ENCODE assay signal across 33 cellular contexts in genomic region chr3:32193101-32193500, GRCh38. TPM values are rescaled to one million over a fixed set of nuclear protein-coding genes. Genes with fewer than 3 reads are reported as not detected.
DNase-seq lines count a peak whose midpoint lies in the region; ATAC-seq and TF ChIP-seq lines count a peak whose summit lies in the region.
"Had no signal": no experiment of that assay in that cellular context is flagged by ENCODE, and none has a peak within 500 bp of the region (broad histone marks: within the 10 kb centered on the region; RNA-seq: fewer than 3 reads in every experiment).

No MANE protein-coding gene starts in this region.

- peak overlapping the region; percentile 49 for H3K27ac Mint-ChIP-seq in central memory CD8-positive, alpha-beta T cell (ENCODE audit: low read depth)
- peak overlapping the region; percentile 12 for H3K27ac Mint-ChIP-seq in dendritic cell treated with granulocyte-macrophage colony-stimulating factor and Interleukin-4, amounts not matched to agents 40 ng/mL and 50 ng/mL, for 4 days
- H3K27ac Mint-ChIP-seq: B cell; CD14-positive monocyte; CD4-positive, alpha-beta memory T cell; CD4-positive, alpha-beta T cell; CD4-positive, CD25-positive, alpha-beta regulatory T cell; CD8-positive, alpha-beta T cell had no signal

- H3K36me3 ChIP-seq in thyroid gland (no peaks in the 10 kb centered on the region), right lobe of liver (no peaks in the 10 kb centered on the region)
- H3K36me3 ChIP-seq: BE2C; BLaER1; BLaER1 treated with 17β-estradiol and CSF1 and Interleukin-3, amounts not matched to agents 10 nM and 100 nM had no signal

- no peak for ATAC-seq in central memory CD8-positive, alpha-beta T cell (replicated peaks; ENCODE audit: extremely low read depth, poor library complexity, severe bottlenecking)
- ATAC-seq in right lobe of liver (no peak), HG02610 (IDR thresholded peaks at IDR 0.05; ENCODE audit: unreplicated experiment) (no peak)
- ATAC-seq: A549; CD8-positive, alpha-beta T cell had no signal

- no peaks in the 10 kb centered on the region for H3K9me3 Mint-ChIP-seq in central memory CD8-positive, alpha-beta T cell
- no peaks in the 10 kb centered on the region for H3K9me3 Mint-ChIP-seq in dendritic cell treated with granulocyte-macrophage colony-stimulating factor and Interleukin-4, amounts not matched to agents 40 ng/mL and 50 ng/mL, for 4 days
- H3K9me3 Mint-ChIP-seq: CD14-positive monocyte; CD4-positive, alpha-beta memory T cell; CD4-positive, alpha-beta T cell; CD8-positive, alpha-beta memory T cell; CD8-positive, alpha-beta T cell had no signal

- no peak for DNase-seq in central memory CD8-positive, alpha-beta T cell (ENCODE audit: low spot score in 2 of 2)
- DNase-seq in thyroid gland, result peak; percentile 52 to 67
- DNase-seq in right lobe of liver, result no peak
- no peak for DNase-seq in stimulated activated CD4-positive, alpha-beta T cell treated with anti-CD3 and anti-CD28 coated beads, Interleukin-4, amount 100 ng/mL, for 24 hours
- DNase-seq: 8988T; ACHN; AML-193; BE2C; C1 segment of cervical spinal cord; Caco-2; Calu3; CD4-positive, alpha-beta memory T cell; CD4-positive, alpha-beta T cell; CD4-positive, CD25-positive, alpha-beta regulatory T cell; CD8-positive, alpha-beta memory T cell; CD8-positive, alpha-beta T cell; COR-L47; DMS 273 treated with DMSO at 0.1 percent for 48 hours; DMS153; DMS53; DMS79; DMS79 treated with DMSO at 0.1 percent for 48 hours; DND-41; EL had no signal

- H3K36me3 Mint-ChIP-seq in central memory CD8-positive, alpha-beta T cell (ENCODE audit: insufficient read depth), result no peaks in the 10 kb centered on the region
- H3K36me3 Mint-ChIP-seq in dendritic cell treated with granulocyte-macrophage colony-stimulating factor and Interleukin-4, amounts not matched to agents 40 ng/mL and 50 ng/mL, for 4 days (ENCODE audit: low read depth), result no peaks in the 10 kb centered on the region
- H3K36me3 Mint-ChIP-seq: CD14-positive monocyte; CD4-positive, alpha-beta memory T cell; CD4-positive, CD25-positive, alpha-beta regulatory T cell; CD8-positive, alpha-beta memory T cell; CD8-positive, alpha-beta T cell had no signal

- peaks cover 81% of the 10 kb centered on the region for H3K27me3 Mint-ChIP-seq in central memory CD8-positive, alpha-beta T cell
- peaks cover 5% of the 10 kb centered on the region for H3K27me3 Mint-ChIP-seq in dendritic cell treated with granulocyte-macrophage colony-stimulating factor and Interleukin-4, amounts not matched to agents 40 ng/mL and 50 ng/mL, for 4 days

- no peaks in the 10 kb centered on the region for H3K4me1 ChIP-seq in thyroid gland
- no peaks in the 10 kb centered on the region for H3K4me1 ChIP-seq in right lobe of liver
- H3K4me1 ChIP-seq: A549, BE2C, BLaER1, Caco-2 had no signal

- H3K4me3 ChIP-seq in thyroid gland (replicated peaks in 1 of 3) (no peak overlapping the region), right lobe of liver (no peak overlapping the region)
- H3K4me3 ChIP-seq: A549; BLaER1; BLaER1 treated with 17β-estradiol and CSF1 and Interleukin-3, amounts not matched to agents 10 nM and 100 nM had no signal

- no peaks in the 10 kb centered on the region for H3K27me3 ChIP-seq in thyroid gland
- no peaks in the 10 kb centered on the region for H3K27me3 ChIP-seq in right lobe of liver
- H3K27me3 ChIP-seq: BE2C; BLaER1; BLaER1 treated with 17β-estradiol and CSF1 and Interleukin-3, amounts not matched to agents 10 nM and 100 nM had no signal

- H3K9me3 ChIP-seq in thyroid gland (no peaks in the 10 kb centered on the region), right lobe of liver (no peaks in the 10 kb centered on the region)
- H3K9me3 ChIP-seq: A549; BE2C; BLaER1; BLaER1 treated with 17β-estradiol and CSF1 and Interleukin-3, amounts not matched to agents 10 nM and 100 nM; Caco-2 had no signal

- TF ChIP-seq CTCF in thyroid gland (IDR thresholded peaks at IDR 0.05) (no peak), right lobe of liver (IDR thresholded peaks at IDR 0.05) (no peak)

- no peak for TF ChIP-seq POLR2A in thyroid gland (IDR thresholded peaks at IDR 0.05)
- TF ChIP-seq POLR2A in right lobe of liver (IDR thresholded peaks at IDR 0.05), result no peak

- H3K4me1 Mint-ChIP-seq in central memory CD8-positive, alpha-beta T cell, result no peaks in the 10 kb centered on the region
- no peaks in the 10 kb centered on the region for H3K4me1 Mint-ChIP-seq in dendritic cell treated with granulocyte-macrophage colony-stimulating factor and Interleukin-4, amounts not matched to agents 40 ng/mL and 50 ng/mL, for 4 days (ENCODE audit: low read depth)
- H3K4me1 Mint-ChIP-seq: B cell; CD14-positive monocyte; CD4-positive, alpha-beta memory T cell; CD4-positive, CD25-positive, alpha-beta regulatory T cell; CD8-positive, alpha-beta memory T cell had no signal

- H3K27ac ChIP-seq in thyroid gland (no peak overlapping the region), right lobe of liver (no peak overlapping the region)
- H3K27ac ChIP-seq: 22Rv1; A549; BLaER1; BLaER1 treated with 17β-estradiol and CSF1 and Interleukin-3, amounts not matched to agents 10 nM and 100 nM; C4-2B had no signal

- intact Hi-C loops in dendritic cell treated with granulocyte-macrophage colony-stimulating factor and Interleukin-4, amounts not matched to agents 40 ng/mL and 50 ng/mL, for 4 days (cut with micrococcal nuclease), result no loop called here
- intact Hi-C loops in thyroid gland (cut with DNase I) (no loop called here), right lobe of liver (cut with DNase I) (no loop called here)

- no peak overlapping the region for H3K4me3 Mint-ChIP-seq in central memory CD8-positive, alpha-beta T cell
- H3K4me3 Mint-ChIP-seq in dendritic cell treated with granulocyte-macrophage colony-stimulating factor and Interleukin-4, amounts not matched to agents 40 ng/mL and 50 ng/mL, for 4 days, result no peak overlapping the region
- H3K4me3 Mint-ChIP-seq: B cell; CD14-positive monocyte; CD4-positive, alpha-beta memory T cell; CD4-positive, alpha-beta T cell; CD4-positive, CD25-positive, alpha-beta regulatory T cell; CD8-positive, alpha-beta memory T cell; CD8-positive, alpha-beta T cell had no signal

RNA-seq across cellular contexts. Expression of gene CMTM8, which starts 45.4 kb away (rescaled TPM):
- total RNA-seq in thyroid gland, result 10 to 100 TPM in 2 of 4 donors, 1 to 10 TPM in 2; 6.6 to 17.3 (median 11.0) TPM
- total RNA-seq in right lobe of liver, result 10 to 100 TPM; 13.3 to 27.1 (median 20.9) TPM

Comparison
In these comparisons a context has a peak if more than half of its experiments do, and no peak if none do; other contexts are left out.
1. DNase-seq: peak in thyroid gland (2 of 2); none in central memory CD8-positive, alpha-beta T cell (0 of 2), right lobe of liver (0 of 3) and stimulated activated CD4-positive, alpha-beta T cell treated with anti-CD3 and anti-CD28 coated beads, Interleukin-4, amount 100 ng/mL, for 24 hours (single experiment).